1 cellular context compared by ENCODE assay signal in genomic region chr22:22040472-22040871, GRCh38.
TF ChIP-seq lines count a peak whose summit lies in the region.

No MANE protein-coding gene starts in this region.

TF ChIP-seq in IMR-90, 13 proteins besides CTCF, POLR2A, EP300 and RAD21 (continued from another document):
- TF ChIP-seq ELK1 (IDR thresholded peaks at IDR 0.05; ENCODE audit: borderline replicate concordance, low read depth, low read length): no peak
